ENCODE assay signal across 17 cellular contexts in genomic region chr5:95083606-95084005, GRCh38.
"Had no signal": no experiment of that assay in that cellular context is flagged by ENCODE, and none has a peak within 500 bp of the region (broad histone marks: within the 10 kb centered on the region; RNA-seq: fewer than 3 reads in every experiment).

No MANE protein-coding gene starts in this region.

- H3K27ac ChIP-seq: heart left ventricle, neutrophil, right atrium auricular region, stomach, thoracic aorta had no signal

- ATAC-seq: heart left ventricle; left lobe of liver; naive thymus-derived CD4-positive, alpha-beta T cell had no signal

- H3K4me3 Mint-ChIP-seq: naive thymus-derived CD4-positive, alpha-beta T cell had no signal

- H3K9me3 Mint-ChIP-seq: naive thymus-derived CD4-positive, alpha-beta T cell had no signal

- FAIRE-seq: frontal cortex, small intestine had no signal

- H3K9me3 ChIP-seq: heart left ventricle, neutrophil, right atrium auricular region, stomach, thoracic aorta had no signal

- H3K4me1 ChIP-seq: right atrium auricular region had no signal

- H3K27me3 ChIP-seq: heart left ventricle, neutrophil, right atrium auricular region, stomach had no signal

- H3K4me3 ChIP-seq: heart left ventricle, right atrium auricular region, stomach, thoracic aorta had no signal

- H3K36me3 ChIP-seq: heart left ventricle, neutrophil, right atrium auricular region, stomach, thoracic aorta had no signal

- H3K27ac Mint-ChIP-seq: naive thymus-derived CD4-positive, alpha-beta T cell had no signal

- H3K36me3 Mint-ChIP-seq: naive thymus-derived CD4-positive, alpha-beta T cell had no signal

- DNase-seq: cortex of kidney; heart left ventricle; hippocampal formation; islet precursor cell; mammary epithelial cell; naive thymus-derived CD4-positive, alpha-beta T cell; small intestine; stimulated activated CD4-positive, alpha-beta T cell treated with anti-CD3 and anti-CD28 coated beads, Interleukin-12 subunit alpha, Interleukin-12 subunit beta, amount 100 ng/mL, for 4 hours; stimulated activated naive CD4-positive, alpha-beta T cell; stomach; substantia nigra; trophoblast cell had no signal
